Comparison of ENCODE assay signal across 1 cellular context in the genomic region with DNA sequence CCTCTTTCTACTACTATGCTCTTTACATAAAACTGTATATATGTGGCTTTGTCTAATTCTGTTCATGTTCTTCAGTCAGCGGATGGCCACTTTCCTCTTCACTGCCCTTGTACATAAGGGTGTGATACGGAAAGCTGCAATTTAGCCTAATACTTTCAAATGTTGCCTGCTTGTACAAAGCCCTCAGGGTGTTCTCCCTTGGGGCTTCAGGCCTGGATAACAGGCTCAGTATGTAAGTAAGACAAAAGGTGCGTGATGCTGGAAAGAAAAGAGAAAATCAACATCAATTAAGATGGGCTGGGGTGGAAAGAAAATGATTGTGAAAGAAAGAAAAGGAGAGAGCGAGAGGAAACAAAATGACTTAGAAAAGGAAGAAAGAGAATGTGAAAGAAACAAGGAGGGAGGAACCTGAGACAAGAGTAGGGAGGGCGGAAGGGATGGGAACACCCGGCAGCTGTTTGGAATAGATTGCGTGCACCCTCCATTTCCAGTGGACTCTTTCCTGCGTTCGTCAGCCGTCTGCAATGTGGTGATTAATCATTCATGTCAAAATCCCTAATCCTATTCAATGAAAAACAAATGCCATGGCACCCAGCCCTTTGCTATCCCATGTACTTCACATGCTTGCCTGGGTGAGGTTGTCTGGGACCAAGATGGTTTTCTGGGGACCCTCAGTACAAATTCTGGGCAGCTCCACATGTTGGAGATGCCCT.
TF ChIP-seq lines count a peak whose summit lies in the region.

No MANE protein-coding gene starts in this region.

TF ChIP-seq in SK-N-SH, 30 proteins besides CTCF, POLR2A, EP300 and RAD21 (continued from another document):
- TF ChIP-seq, protein P1, sequence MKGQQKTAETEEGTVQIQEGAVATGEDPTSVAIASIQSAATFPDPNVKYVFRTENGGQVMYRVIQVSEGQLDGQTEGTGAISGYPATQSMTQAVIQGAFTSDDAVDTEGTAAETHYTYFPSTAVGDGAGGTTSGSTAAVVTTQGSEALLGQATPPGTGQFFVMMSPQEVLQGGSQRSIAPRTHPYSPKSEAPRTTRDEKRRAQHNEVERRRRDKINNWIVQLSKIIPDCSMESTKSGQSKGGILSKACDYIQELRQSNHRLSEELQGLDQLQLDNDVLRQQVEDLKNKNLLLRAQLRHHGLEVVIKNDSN (IDR thresholded peaks at IDR 0.05; ENCODE audit: borderline replicate concordance, low read depth) = no peak
